ENCODE assay signal across 18 cellular contexts in genomic region chr12:66775941-66776340, GRCh38.
DNase-seq lines count a peak whose midpoint lies in the region; ATAC-seq and TF ChIP-seq lines count a peak whose summit lies in the region.
"Had no signal": no experiment of that assay in that cellular context is flagged by ENCODE, and none has a peak within 500 bp of the region (broad histone marks: within the 10 kb centered on the region; RNA-seq: fewer than 3 reads in every experiment).

No MANE protein-coding gene starts in this region.

- no peaks in the 10 kb centered on the region for H3K36me3 ChIP-seq in CD8-positive, alpha-beta T cell (ENCODE audit: insufficient read depth, low read length)
- H3K36me3 ChIP-seq in aorta (ENCODE audit: control insufficient read depth in 1 of 2, insufficient read depth in 2 of 2, low read length in 1 of 2): no peaks in the 10 kb centered on the region

- CTCF ChIA-PET in CD8-positive, alpha-beta T cell (lab: Charles Lee): no interaction called here

- no peak for TF ChIP-seq CTCF in CD8-positive, alpha-beta T cell (IDR thresholded peaks at IDR 0.05)
- no peak for TF ChIP-seq CTCF in mesothelial cell of epicardium (IDR thresholded peaks at IDR 0.05; ENCODE audit: unreplicated experiment)

- peaks cover 51% of the 10 kb centered on the region for H3K4me1 Mint-ChIP-seq in CD8-positive, alpha-beta T cell (ENCODE audit: low read depth)
- peaks cover 20% of the 10 kb centered on the region for H3K4me1 Mint-ChIP-seq in mesothelial cell of epicardium

- H3K27ac Mint-ChIP-seq in CD8-positive, alpha-beta T cell: peak overlapping the region; percentile 96
- H3K27ac Mint-ChIP-seq in mesothelial cell of epicardium: no peak overlapping the region
- H3K27ac Mint-ChIP-seq: CD4-positive, CD25-positive, alpha-beta regulatory T cell had no signal

- WGBS in aorta, 2 donors: 32 to 33% methylated on average over 2 of the region's 2 CpGs

- H3K27ac ChIP-seq in CD8-positive, alpha-beta T cell (ENCODE audit: low read depth, low read length): no peak overlapping the region
- no peak overlapping the region for H3K27ac ChIP-seq in aorta (ENCODE audit: low read depth in 1 of 2, low read length in 2 of 2)

- no peak overlapping the region for H3K4me3 Mint-ChIP-seq in CD8-positive, alpha-beta T cell
- H3K4me3 Mint-ChIP-seq in mesothelial cell of epicardium: no peak overlapping the region
- H3K4me3 Mint-ChIP-seq: CD4-positive, CD25-positive, alpha-beta regulatory T cell had no signal

- no peak overlapping the region for H3K4me3 ChIP-seq in CD8-positive, alpha-beta T cell (ENCODE audit: low read depth, low read length)
- no peak overlapping the region for H3K4me3 ChIP-seq in aorta (ENCODE audit: low read length in 2 of 2)

- no peaks in the 10 kb centered on the region for H3K27me3 ChIP-seq in CD8-positive, alpha-beta T cell (ENCODE audit: insufficient read depth, low read length)
- H3K27me3 ChIP-seq in aorta (ENCODE audit: control insufficient read depth in 1 of 2, insufficient read depth in 2 of 2, low read length in 1 of 2): no peaks in the 10 kb centered on the region

- peaks cover 36% of the 10 kb centered on the region for H3K4me1 ChIP-seq in CD8-positive, alpha-beta T cell (ENCODE audit: insufficient read depth, low read length)
- no peaks in the 10 kb centered on the region for H3K4me1 ChIP-seq in aorta (ENCODE audit: control insufficient read depth in 1 of 2, insufficient read depth in 2 of 2, low read length in 2 of 2)

- POLR2A ChIA-PET in CD8-positive, alpha-beta T cell (lab: Charles Lee): no interaction called here

- ATAC-seq in CD8-positive, alpha-beta T cell: no peak
- ATAC-seq in Right ventricle myocardium superior (ENCODE audit: poor library complexity): no peak
- no peak for ATAC-seq in aorta (ENCODE audit: low FRiP score)
- ATAC-seq: SK-N-SH treated with all-trans-retinoic acid at 6 μM for 48 hours had no signal

- no peaks in the 10 kb centered on the region for H3K9me3 ChIP-seq in CD8-positive, alpha-beta T cell (ENCODE audit: low read length)
- H3K9me3 ChIP-seq in aorta (ENCODE audit: control insufficient read depth, low read length): peaks cover 1% of the 10 kb centered on the region

- intact Hi-C loops in CD8-positive, alpha-beta T cell (cut with DNase I, micrococcal nuclease): loop anchor here in 1 of 2 experiments (5.0 kb wide), 3 partner anchors 34 to 86 kb away; no protein-coding TSS in a partner anchor
- intact Hi-C loops in Right ventricle myocardium superior (cut with DNase I) (no loop called here), aorta (cut with DNase I) (no loop called here)

- no peaks in the 10 kb centered on the region for H3K36me3 Mint-ChIP-seq in CD8-positive, alpha-beta T cell
- no peaks in the 10 kb centered on the region for H3K36me3 Mint-ChIP-seq in mesothelial cell of epicardium
- H3K36me3 Mint-ChIP-seq: CD4-positive, CD25-positive, alpha-beta regulatory T cell had no signal

- H3K27me3 Mint-ChIP-seq in CD8-positive, alpha-beta T cell (ENCODE audit: low read depth): no peaks in the 10 kb centered on the region
- no peaks in the 10 kb centered on the region for H3K27me3 Mint-ChIP-seq in mesothelial cell of epicardium (ENCODE audit: low read depth)

- H3K9me3 Mint-ChIP-seq in CD8-positive, alpha-beta T cell: no peaks in the 10 kb centered on the region
- no peaks in the 10 kb centered on the region for H3K9me3 Mint-ChIP-seq in mesothelial cell of epicardium

- DNase-seq in CD8-positive, alpha-beta T cell: no peak
- peak; percentile 61 for DNase-seq in ELF-1 (ENCODE audit: low read depth, low spot score)
- DNase-seq in astrocyte of the hippocampus (ENCODE audit: low read depth, low spot score): peak; percentile 5
- peak; percentile 92 for DNase-seq in islet precursor cell
- no peak for DNase-seq in activated CD8-positive, alpha-beta memory T cell treated with anti-CD3 and anti-CD28 coated beads, Interleukin-2, amount 50 U/mL, for 4 hours
- DNase-seq in Right ventricle myocardium superior: no peak
- DNase-seq in aorta: no peak
- no peak for DNase-seq in mesothelial cell of epicardium (ENCODE audit: low spot score in 2 of 2, unreplicated experiment in 2 of 2)
- DNase-seq: Calu3; CD4-positive, CD25-positive, alpha-beta regulatory T cell; DMS79; GOT3; KBM-7; NCI-H146; NCI-H774; SHP77; T-helper 1 cell had no signal

Comparison
In these comparisons a context has a peak if more than half of its experiments do, and no peak if none do; other contexts are left out.
1. DNase-seq: peak in ELF-1 (single experiment), astrocyte of the hippocampus (single experiment) and islet precursor cell (single experiment); none in CD8-positive, alpha-beta T cell (0 of 7), activated CD8-positive, alpha-beta memory T cell treated with anti-CD3 and anti-CD28 coated beads, Interleukin-2, amount 50 U/mL, for 4 hours (single experiment), Right ventricle myocardium superior (single experiment), aorta (0 of 2) and mesothelial cell of epicardium (0 of 2).